In the genomic region with DNA sequence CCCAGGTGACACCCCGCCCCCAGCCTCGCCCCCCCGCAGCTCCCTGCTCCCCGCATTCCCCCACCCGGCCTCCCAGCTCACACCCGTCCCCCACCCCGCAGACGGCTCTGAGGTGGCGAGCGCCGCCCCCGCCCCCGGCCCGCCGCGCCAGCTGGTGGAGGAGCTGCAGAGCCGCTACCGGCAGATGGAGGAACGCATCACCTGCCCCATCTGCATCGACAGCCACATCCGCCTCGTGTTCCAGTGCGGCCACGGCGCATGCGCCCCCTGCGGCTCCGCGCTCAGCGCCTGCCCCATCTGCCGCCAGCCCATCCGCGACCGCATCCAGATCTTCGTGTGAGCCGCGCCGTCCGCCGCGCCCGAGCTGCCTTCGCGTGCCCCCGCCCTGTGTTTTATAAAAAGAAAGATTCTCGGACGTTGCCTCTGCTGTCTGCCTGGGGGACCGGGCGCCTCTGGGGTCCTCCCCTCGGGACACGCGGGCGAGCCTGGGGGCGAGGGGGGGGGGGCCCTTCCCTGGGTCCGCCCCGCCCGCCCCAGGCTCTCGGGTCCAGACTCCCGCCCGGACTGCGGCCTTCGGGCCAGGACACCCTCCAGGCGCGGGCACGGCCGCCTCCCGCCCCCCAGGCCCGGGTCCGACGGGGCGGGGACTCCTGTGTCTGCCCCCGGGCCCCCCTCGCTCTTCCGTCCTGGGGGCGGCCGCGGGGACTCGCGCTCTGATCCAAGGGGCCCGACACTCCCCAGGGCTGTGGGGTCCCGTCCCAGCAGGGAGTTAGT, we compare ENCODE assay signal across 8 cellular contexts. TPM values are rescaled to one million over a fixed set of nuclear protein-coding genes. Genes with fewer than 3 reads are reported as not detected.
DNase-seq lines count a peak whose midpoint lies in the region; ATAC-seq, FAIRE-seq and TF ChIP-seq lines count a peak whose summit lies in the region.

No MANE protein-coding gene starts in this region.

- H3K9me3 ChIP-seq in small intestine (ENCODE audit: control insufficient read depth, low read depth), result no peaks in the 10 kb centered on the region

- H3K27ac ChIP-seq in small intestine (ENCODE audit: low read depth in 1 of 2, low read length in 1 of 2), result peak overlapping the region; percentile 28 to 70

- WGBS in small intestine, 3 donors, result 2 to 4% (median 3%) methylated on average over 53 to 81 of the region's 81 CpGs

- DNase-seq in GM10266 (ENCODE audit: extremely low spot score), result peak; percentile 100
- DNase-seq in NCI-H748 treated with DMSO at 0.1 percent for 48 hours (lab: John Stamatoyannopoulos, UW), result peak; percentile 63
- DNase-seq in activated effector memory CD4-positive, alpha-beta T cell treated with Interleukin-2 at 50 U/mL for 16 hours, result peak; percentile 94
- peak; percentile 12 to 87 (median 69) for DNase-seq in head of caudate nucleus
- DNase-seq in small intestine, result peak; percentile 80
- DNase-seq in cortex of kidney (lab: John Stamatoyannopoulos, UW), result no peak
- DNase-seq in midbrain (lab: John Stamatoyannopoulos, UW), result no peak

- H3K4me3 ChIP-seq in small intestine (ENCODE audit: low read depth in 1 of 2, low read length in 2 of 2), result peak overlapping the region in 1 of 2 donors; percentile 44

- intact Hi-C loops in head of caudate nucleus (cut with DNase I), result no loop called here

- no peaks in the 10 kb centered on the region for H3K36me3 ChIP-seq in small intestine (ENCODE audit: control insufficient read depth in 2 of 2, insufficient read depth in 2 of 2, low read length in 2 of 2)

- H3K4me1 ChIP-seq in small intestine (ENCODE audit: control insufficient read depth in 2 of 2, insufficient read depth in 1 of 2, low read depth in 1 of 2, low read length in 1 of 2), result no peaks in the 10 kb centered on the region

- FAIRE-seq in small intestine (lab: Jason Lieb, UNC), result no peak

- peaks cover 2 to 4% of the 10 kb centered on the region in 2 donors for H3K27me3 ChIP-seq in small intestine (ENCODE audit: control insufficient read depth in 2 of 2, insufficient read depth in 2 of 2, low read length in 2 of 2)

- ATAC-seq in HG02870 (IDR thresholded peaks at IDR 0.05; ENCODE audit: unreplicated experiment), result peak; percentile 69

- peak; percentile 23 for TF ChIP-seq CTCF in GM10266 (IDR thresholded peaks at IDR 0.05; ENCODE audit: control insufficient read depth, insufficient read depth, low read depth, missing control alignments)

RNA-seq across cellular contexts. Expression of a gene that starts 1.6 kb away (rescaled TPM):
- 10 to 100 TPM in 1 of 3 donors, 1 to 10 TPM in 2; 1.2 to 16.5 (median 1.6) TPM for polyA plus RNA-seq in small intestine

RNA-seq across cellular contexts. Expression of a gene that starts 15.1 kb away (rescaled TPM):
- 100 to 1,000 TPM in 2 of 3 donors, 10 to 100 TPM in 1; 53.3 to 213 (median 178) TPM for polyA plus RNA-seq in small intestine

RNA-seq across cellular contexts. Expression of a gene that starts 28.4 kb away (rescaled TPM):
- 10 to 100 TPM; 32.0 to 61.7 (median 58.1) TPM for polyA plus RNA-seq in small intestine

RNA-seq across cellular contexts. Expression of a gene that starts 30.4 kb away (rescaled TPM):
- polyA plus RNA-seq in small intestine, result 1 to 10 TPM in 2 of 3 donors, under 1 TPM in 1; 0.54 to 2.9 (median 2.2) TPM

RNA-seq across cellular contexts. Expression of a gene that starts 55.7 kb away (rescaled TPM):
- 100 to 1,000 TPM; 115 to 140 (median 133) TPM for polyA plus RNA-seq in small intestine

Comparison
In these comparisons a context has a peak if more than half of its experiments do, and no peak if none do; other contexts are left out.
1. DNase-seq: peak in GM10266 (single experiment), NCI-H748 treated with DMSO at 0.1 percent for 48 hours (single experiment), activated effector memory CD4-positive, alpha-beta T cell treated with Interleukin-2 at 50 U/mL for 16 hours (single experiment), head of caudate nucleus (42 of 42) and small intestine (single experiment); none in cortex of kidney (single experiment) and midbrain (single experiment).